1 cellular context compared by ENCODE assay signal in the genomic region with DNA sequence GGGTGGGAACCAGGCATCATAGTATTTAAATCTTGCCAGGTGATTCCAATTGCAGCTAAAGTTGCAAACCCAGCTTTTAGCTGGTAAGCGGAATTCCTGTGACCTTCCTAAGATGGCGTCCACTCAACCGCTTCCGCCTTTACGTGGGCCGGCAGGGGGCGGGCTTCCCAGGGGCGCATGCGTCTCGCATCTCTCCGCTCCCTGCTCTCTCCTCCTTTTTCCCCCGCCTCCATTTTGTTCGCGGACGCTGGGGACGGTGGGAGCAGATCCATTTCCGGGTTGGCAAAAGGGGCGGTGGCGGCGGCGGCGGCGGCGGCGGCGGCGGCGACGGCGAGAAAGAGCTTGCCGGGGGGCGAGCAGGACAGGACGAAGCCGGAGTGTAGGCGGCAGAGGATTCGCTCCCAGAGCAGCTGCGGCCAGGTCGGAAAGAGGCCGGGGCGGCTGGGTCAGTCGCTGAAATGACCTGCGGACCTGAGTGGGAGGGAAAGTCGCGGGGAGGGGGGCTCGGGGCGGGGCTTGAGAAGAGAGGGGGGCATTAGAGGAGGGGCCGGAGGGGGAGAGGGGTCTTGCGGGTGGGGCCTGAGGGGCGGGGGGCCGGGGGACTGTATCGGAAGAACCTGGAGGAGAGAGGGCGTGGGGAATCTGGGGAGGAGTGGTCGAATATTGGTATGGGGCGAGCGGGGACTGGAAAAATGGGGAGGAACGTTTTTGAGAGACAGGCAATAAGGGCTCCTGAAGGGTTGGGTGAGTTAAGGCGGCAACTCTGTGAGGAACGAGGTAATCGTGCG.
TF ChIP-seq lines count a peak whose summit lies in the region.

A gene with protein sequence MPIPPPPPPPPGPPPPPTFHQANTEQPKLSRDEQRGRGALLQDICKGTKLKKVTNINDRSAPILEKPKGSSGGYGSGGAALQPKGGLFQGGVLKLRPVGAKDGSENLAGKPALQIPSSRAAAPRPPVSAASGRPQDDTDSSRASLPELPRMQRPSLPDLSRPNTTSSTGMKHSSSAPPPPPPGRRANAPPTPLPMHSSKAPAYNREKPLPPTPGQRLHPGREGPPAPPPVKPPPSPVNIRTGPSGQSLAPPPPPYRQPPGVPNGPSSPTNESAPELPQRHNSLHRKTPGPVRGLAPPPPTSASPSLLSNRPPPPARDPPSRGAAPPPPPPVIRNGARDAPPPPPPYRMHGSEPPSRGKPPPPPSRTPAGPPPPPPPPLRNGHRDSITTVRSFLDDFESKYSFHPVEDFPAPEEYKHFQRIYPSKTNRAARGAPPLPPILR (plus strand): TSS at position 232 of the 788 bp plus-strand sequence. CDS start 37,156 bp downstream, outside the sequence.

TF ChIP-seq in A549, 52 proteins besides CTCF, POLR2A, EP300 and RAD21 (continued from another document):
- TF ChIP-seq, protein P1, sequence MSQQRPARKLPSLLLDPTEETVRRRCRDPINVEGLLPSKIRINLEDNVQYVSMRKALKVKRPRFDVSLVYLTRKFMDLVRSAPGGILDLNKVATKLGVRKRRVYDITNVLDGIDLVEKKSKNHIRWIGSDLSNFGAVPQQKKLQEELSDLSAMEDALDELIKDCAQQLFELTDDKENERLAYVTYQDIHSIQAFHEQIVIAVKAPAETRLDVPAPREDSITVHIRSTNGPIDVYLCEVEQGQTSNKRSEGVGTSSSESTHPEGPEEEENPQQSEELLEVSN (IDR thresholded peaks at IDR 0.05; ENCODE audit: borderline replicate concordance, low read depth): peak; percentile 19; the same call in 1 of the 2 replicates
- TF ChIP-seq PHF8 (IDR thresholded peaks at IDR 0.05; ENCODE audit: borderline replicate concordance, low read depth) (peak; percentile 28; the same call in 1 of the 2 replicates), FOSL2 (IDR thresholded peaks at IDR 0.05) (no peak), FOSL2 (CRISPR knock-in tag; IDR thresholded peaks at IDR 0.05) (no peak)
TF ChIP-seq in A549: peak in this region for 9.
